Comparison of ENCODE assay signal across 7 cellular contexts in genomic region chr5:39424751-39425524, GRCh38.
A peak's percentile ranks its signal among the peaks of the same experiment; 100 is the strongest.
DNase-seq lines count a peak whose midpoint lies in the region; ATAC-seq and TF ChIP-seq lines count a peak whose summit lies in the region.

Gene DAB2 (minus strand): TSS chr5:39424980. CDS start chr5:39394320, 30,660 bp downstream.

- H3K9ac ChIP-seq in duodenal mucosa (ENCODE audit: low read depth in 1 of 2, low read length in 2 of 2) = peak within 1 kb of the TSS; percentile 7 to 55

- DNase-seq in NB4 (ENCODE audit: low read depth) = peak; percentile 73
- peak; percentile 42 to 53 for DNase-seq in activated CD4-positive, alpha-beta T cell treated with anti-CD3 and anti-CD28 coated beads, Interleukin-2, amount 50 U/mL, for 48 hours
- peak; percentile 97 for DNase-seq in left kidney (ENCODE audit: low read depth, low spot score)
- peak; percentile 39 to 56 for DNase-seq in stimulated activated CD4-positive, alpha-beta T cell treated with anti-CD3 and anti-CD28 coated beads, Interleukin-2, amount 100 ng/mL, for 24 hours

- H3K27ac ChIP-seq in duodenal mucosa (ENCODE audit: low read depth, low read length) = peak within 1 kb of the TSS; percentile 70

- no peak for TF ChIP-seq POLR2A in NB4 (IDR thresholded peaks at IDR 0.05; ENCODE audit: extremely low read depth, insufficient read length)

- TF ChIP-seq CTCF in NB4 (IDR thresholded peaks at IDR 0.05; ENCODE audit: low read depth, low read length) = peak; percentile 46

- peaks cover 3 to 12% of the 10 kb centered on the region in 2 donors for H3K27me3 ChIP-seq in duodenal mucosa (ENCODE audit: control insufficient read depth in 1 of 2, insufficient read depth in 2 of 2, low read length in 2 of 2)

- H3K4me1 ChIP-seq in duodenal mucosa (ENCODE audit: control insufficient read depth in 1 of 2, insufficient read depth in 2 of 2, low read length in 2 of 2) = peaks cover 3 to 5% of the 10 kb centered on the region in 2 donors

- H3K36me3 ChIP-seq in duodenal mucosa (ENCODE audit: control insufficient read depth in 1 of 2, insufficient read depth in 2 of 2, low read length in 2 of 2) = no peaks in the 10 kb centered on the region

- H3K4me3 ChIP-seq in NB4 (ENCODE audit: low read depth, low read length) (peak within 1 kb of the TSS; percentile 47), duodenal mucosa (ENCODE audit: low read depth in 1 of 2, low read length in 2 of 2) (peak within 1 kb of the TSS; percentile 70)

- ATAC-seq in GM19324 (IDR thresholded peaks at IDR 0.05; ENCODE audit: low FRiP score, unreplicated experiment) = peak; percentile 78
- no peak for ATAC-seq in HG03439 (IDR thresholded peaks at IDR 0.05; ENCODE audit: unreplicated experiment)

- no peaks in the 10 kb centered on the region for H3K9me3 ChIP-seq in duodenal mucosa (ENCODE audit: control insufficient read depth in 1 of 2, low read length in 2 of 2)
